Comparison of ENCODE assay signal across 8 cellular contexts in the genomic region with DNA sequence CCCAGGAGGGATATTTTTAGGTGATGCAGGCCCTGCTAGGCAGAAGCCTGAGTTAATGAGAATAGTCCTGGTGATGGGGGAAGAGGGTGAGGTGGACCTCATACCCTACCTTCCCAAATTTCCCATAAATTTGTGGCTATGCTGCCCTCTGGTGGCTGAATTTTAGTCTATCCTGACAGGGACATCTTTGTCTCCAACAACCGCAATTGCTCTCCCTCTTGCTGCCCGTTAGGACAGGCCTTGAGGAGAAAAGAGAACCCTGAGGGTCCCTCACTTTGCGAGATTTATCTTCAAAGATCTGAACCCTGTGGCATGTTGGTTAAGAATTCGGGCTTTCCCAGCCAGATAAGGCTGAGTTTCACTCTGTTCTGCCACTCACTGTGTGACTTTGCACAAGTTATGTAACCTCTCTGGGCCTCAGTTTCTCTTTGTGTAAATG. TPM values are rescaled to one million over a fixed set of nuclear protein-coding genes. Genes with fewer than 3 reads are reported as not detected.
DNase-seq lines count a peak whose midpoint lies in the region; ATAC-seq and TF ChIP-seq lines count a peak whose summit lies in the region.

No MANE protein-coding gene starts in this region.

- no peaks in the 10 kb centered on the region for H3K9me3 Mint-ChIP-seq in neural crest cell

- peaks cover 2% of the 10 kb centered on the region for H3K36me3 Mint-ChIP-seq in neural crest cell (ENCODE audit: low read depth)

- H3K27ac Mint-ChIP-seq in neural crest cell (ENCODE audit: unreplicated experiment): no peak overlapping the region

- H3K4me1 Mint-ChIP-seq in neural crest cell: peaks cover 25% of the 10 kb centered on the region

- peak; percentile 26 for ATAC-seq in esophagus mucosa
- ATAC-seq in GM21619 (IDR thresholded peaks at IDR 0.05; ENCODE audit: unreplicated experiment): no peak

- H3K27me3 Mint-ChIP-seq in neural crest cell (ENCODE audit: low read depth): peaks cover 3% of the 10 kb centered on the region

- H3K4me3 Mint-ChIP-seq in neural crest cell: peak overlapping the region; percentile 78

- TF ChIP-seq CTCF in 22Rv1 (IDR thresholded peaks at IDR 0.05) (peak; percentile 93), neural crest cell (conservative IDR thresholded peaks at IDR 0.05) (peak; percentile 79)

- DNase-seq in ELF-1 (ENCODE audit: low read depth, low spot score) (peak; percentile 75), NCI-H146 treated with DMSO at 0.1 percent for 48 hours (lab: John Stamatoyannopoulos, UW; ENCODE audit: unreplicated experiment) (peak; percentile 27), UCSD-AML1 (lab: John Stamatoyannopoulos, UW; ENCODE audit: unreplicated experiment) (peak; percentile 49), neural crest cell (ENCODE audit: low read depth, low spot score) (peak; percentile 60), putamen (ENCODE audit: low spot score) (no peak)

- H3K27ac ChIP-seq in 22Rv1: no peak overlapping the region

RNA-seq across cellular contexts. Expression of a gene that starts 9.8 kb away (rescaled TPM):
- 52.2 TPM for total RNA-seq in esophagus mucosa
- total RNA-seq in neural crest cell: 20.3 and 20.8 TPM in 2 replicates

RNA-seq across cellular contexts. Expression of a gene that starts 24.8 kb away (rescaled TPM):
- total RNA-seq in esophagus mucosa (12.8 TPM), neural crest cell (20.1 and 22.0 TPM in 2 replicates)

RNA-seq across cellular contexts. Expression of a gene that starts 30.0 kb away (rescaled TPM):
- total RNA-seq in esophagus mucosa: 0.16 TPM
- total RNA-seq in neural crest cell: not detected in 2 replicates
